Comparison of ENCODE assay signal across 9 cellular contexts in genomic region chr16:56203052-56203451, GRCh38. TPM values are rescaled to one million over a fixed set of nuclear protein-coding genes. Genes with fewer than 3 reads are reported as not detected.
A peak's percentile ranks its signal among the peaks of the same experiment; 100 is the strongest.
DNase-seq lines count a peak whose midpoint lies in the region; ATAC-seq and TF ChIP-seq lines count a peak whose summit lies in the region.
"Had no signal": no experiment of that assay in that cellular context is flagged by ENCODE, and none has a peak within 500 bp of the region (broad histone marks: within the 10 kb centered on the region; RNA-seq: fewer than 3 reads in every experiment).

No MANE protein-coding gene starts in this region.

- H3K27ac ChIP-seq in left ventricle myocardium inferior (replicated peaks) = no peak overlapping the region
- H3K27ac ChIP-seq: neutrophil had no signal

- no peaks in the 10 kb centered on the region for H4K20me1 ChIP-seq in Loucy (ENCODE audit: insufficient read depth, low read length, poor library complexity, severe bottlenecking)

- H2AFZ ChIP-seq in Loucy (ENCODE audit: low read length) = no peak overlapping the region

- H3K4me1 ChIP-seq in Loucy (ENCODE audit: insufficient read depth, low read length, poor library complexity, severe bottlenecking) = peaks cover 13% of the 10 kb centered on the region
- H3K4me1 ChIP-seq in left ventricle myocardium inferior = peaks cover 21% of the 10 kb centered on the region

- H3K4me1 Mint-ChIP-seq in activated CD4-positive, alpha-beta memory T cell treated with anti-CD3 and anti-CD28 coated beads, Interleukin-2, amount 10 ng/mL, durations not matched to agents 7 days and 5 days = no peaks in the 10 kb centered on the region

- DNase-seq in GM12864 (ENCODE audit: low read depth) (peak; percentile 41), left ventricle myocardium inferior (no peak), ecto neural progenitor cell (ENCODE audit: low spot score) (no peak), retina (no peak)
- peak; percentile 65 for DNase-seq in activated CD4-positive, alpha-beta memory T cell treated with anti-CD3 and anti-CD28 coated beads, Interleukin-2, amount 10 ng/mL, durations not matched to agents 7 days and 5 days
- peak; percentile 26 to 28 for DNase-seq in stimulated activated CD8-positive, alpha-beta memory T cell treated with anti-CD3 and anti-CD28 coated beads, Interleukin-7, amount 100 ng/mL, for 4 hours (ENCODE audit: low read depth in 2 of 2)

- no peaks in the 10 kb centered on the region for H3K79me2 ChIP-seq in Loucy (ENCODE audit: insufficient read depth, low read length)

- H3K9me3 ChIP-seq in Loucy (ENCODE audit: insufficient read depth, low read depth, low read length) (no peaks in the 10 kb centered on the region), left ventricle myocardium inferior (replicated peaks) (no peaks in the 10 kb centered on the region)
- H3K9me3 ChIP-seq: neutrophil had no signal

- CTCF ChIA-PET in activated CD4-positive, alpha-beta memory T cell treated with anti-CD3 and anti-CD28 coated beads, Interleukin-2, amount 10 ng/mL, durations not matched to agents 7 days and 5 days (lab: Charles Lee) = interaction anchor here (0.8 to 2.4 kb wide), 15 partner anchors 9 to 258 kb away, joined by 3 to 11 read pairs (median 5); partner anchors contain the start of gene GNAO1

- no peaks in the 10 kb centered on the region for H3K9me3 Mint-ChIP-seq in activated CD4-positive, alpha-beta memory T cell treated with anti-CD3 and anti-CD28 coated beads, Interleukin-2, amount 10 ng/mL, durations not matched to agents 7 days and 5 days

- no peaks in the 10 kb centered on the region for H3K9me2 ChIP-seq in Loucy (replicated peaks; ENCODE audit: low read depth, low read length)

- H3K27me3 ChIP-seq in Loucy (ENCODE audit: insufficient read depth, low read length, poor library complexity, severe bottlenecking) = no peaks in the 10 kb centered on the region
- H3K27me3 ChIP-seq in left ventricle myocardium inferior (ENCODE audit: low read depth) = no peaks in the 10 kb centered on the region

- no peaks in the 10 kb centered on the region for H3K36me3 ChIP-seq in Loucy (ENCODE audit: insufficient read depth, low read length)
- no peaks in the 10 kb centered on the region for H3K36me3 ChIP-seq in left ventricle myocardium inferior
- H3K36me3 ChIP-seq: neutrophil had no signal

- H3K27ac Mint-ChIP-seq in activated CD4-positive, alpha-beta memory T cell treated with anti-CD3 and anti-CD28 coated beads, Interleukin-2, amount 10 ng/mL, durations not matched to agents 7 days and 5 days = no peak overlapping the region

- intact Hi-C loops in left ventricle myocardium inferior (cut with micrococcal nuclease) = loop anchor here (10.0 kb wide), 1 partner anchor 258 kb away; no protein-coding TSS in a partner anchor

- peak overlapping the region; percentile 36 for H3K4me2 ChIP-seq in Loucy (ENCODE audit: low read depth, low read length, poor library complexity, severe bottlenecking)

- H3K4me3 Mint-ChIP-seq in activated CD4-positive, alpha-beta memory T cell treated with anti-CD3 and anti-CD28 coated beads, Interleukin-2, amount 10 ng/mL, durations not matched to agents 7 days and 5 days = no peak overlapping the region

- H3F3A ChIP-seq in Loucy (ENCODE audit: low read depth) = no peaks in the 10 kb centered on the region

- peaks cover 9% of the 10 kb centered on the region for H3K27me3 Mint-ChIP-seq in activated CD4-positive, alpha-beta memory T cell treated with anti-CD3 and anti-CD28 coated beads, Interleukin-2, amount 10 ng/mL, durations not matched to agents 7 days and 5 days

- H3K36me3 Mint-ChIP-seq in activated CD4-positive, alpha-beta memory T cell treated with anti-CD3 and anti-CD28 coated beads, Interleukin-2, amount 10 ng/mL, durations not matched to agents 7 days and 5 days (ENCODE audit: low read depth) = no peaks in the 10 kb centered on the region

- POLR2A ChIA-PET in activated CD4-positive, alpha-beta memory T cell treated with anti-CD3 and anti-CD28 coated beads, Interleukin-2, amount 10 ng/mL, durations not matched to agents 7 days and 5 days (lab: Charles Lee) = interaction anchor here (0.8 to 1.2 kb wide), 3 partner anchors 9 to 13 kb away, joined by 3 to 4 read pairs (median 4); partner anchors contain the start of gene GNAO1

- H3K4me3 ChIP-seq in GM12864 (ENCODE audit: low read depth, low read length) (no peak overlapping the region), Loucy (ENCODE audit: low read length, poor library complexity, severe bottlenecking) (no peak overlapping the region), left ventricle myocardium inferior (no peak overlapping the region)

- peak; percentile 61 for ATAC-seq in GM21717 (IDR thresholded peaks at IDR 0.05; ENCODE audit: unreplicated experiment)

- no peak overlapping the region for H3K9ac ChIP-seq in Loucy (ENCODE audit: low read depth, low read length, poor library complexity, severe bottlenecking)

- TF ChIP-seq CTCF in GM12864 (IDR thresholded peaks at IDR 0.05; ENCODE audit: low read depth, low read length, missing control alignments) (peak; percentile 69), Loucy (conservative IDR thresholded peaks at IDR 0.05; ENCODE audit: low read length) (peak; percentile 65), left ventricle myocardium inferior (IDR thresholded peaks at IDR 0.05; ENCODE audit: borderline replicate concordance) (peak; percentile 48)

RNA-seq across cellular contexts. Expression of gene GNAO1, which starts 11.8 kb away (rescaled TPM):
- total RNA-seq in activated CD4-positive, alpha-beta memory T cell treated with anti-CD3 and anti-CD28 coated beads, Interleukin-2, amount 10 ng/mL, durations not matched to agents 7 days and 5 days = 1 to 10 TPM; 1.8 to 2.3 TPM
- 15.4 TPM for total RNA-seq in left ventricle myocardium inferior

Comparison
In these comparisons a context has a peak if more than half of its experiments do, and no peak if none do; other contexts are left out.
1. DNase-seq: peak in GM12864 (single experiment), activated CD4-positive, alpha-beta memory T cell treated with anti-CD3 and anti-CD28 coated beads, Interleukin-2, amount 10 ng/mL, durations not matched to agents 7 days and 5 days (single experiment) and stimulated activated CD8-positive, alpha-beta memory T cell treated with anti-CD3 and anti-CD28 coated beads, Interleukin-7, amount 100 ng/mL, for 4 hours (2 of 2); none in left ventricle myocardium inferior (single experiment), ecto neural progenitor cell (single experiment) and retina (single experiment).
2. Peak in every context shown above with its lines, with median percentiles within 50 percentile points of each other: CTCF ChIP-seq.